18 cellular contexts compared by ENCODE assay signal in the genomic region with DNA sequence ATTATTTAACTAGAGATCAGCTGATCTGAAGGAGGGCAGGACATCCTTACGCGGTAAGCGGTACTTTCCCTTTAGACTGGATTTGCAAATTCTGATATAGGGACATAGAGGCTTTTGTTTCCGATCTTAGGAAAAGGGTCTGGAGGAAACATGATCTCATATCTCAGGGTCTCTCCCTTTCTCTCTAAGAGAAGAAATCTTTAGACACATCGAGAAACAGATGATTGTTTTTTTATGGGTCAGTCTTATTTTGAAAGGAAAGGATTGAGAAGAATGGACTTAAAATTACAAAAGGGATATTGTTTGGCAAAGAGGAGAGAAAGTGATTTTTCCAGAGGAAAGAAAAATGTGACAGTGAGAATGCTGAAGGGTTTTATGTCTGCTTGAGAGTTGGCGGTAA.
DNase-seq lines count a peak whose midpoint lies in the region; ATAC-seq and TF ChIP-seq lines count a peak whose summit lies in the region.
"Had no signal": no experiment of that assay in that cellular context is flagged by ENCODE, and none has a peak within 500 bp of the region (broad histone marks: within the 10 kb centered on the region; RNA-seq: fewer than 3 reads in every experiment).

No MANE protein-coding gene starts in this region.

- H3K4me2 ChIP-seq in GM23338 (no peak overlapping the region), skeletal muscle satellite cell (ENCODE audit: low read length) (peak overlapping the region; percentile 31)

- H3K36me3 ChIP-seq in GM23338 (ENCODE audit: insufficient read depth) (no peaks in the 10 kb centered on the region), skeletal muscle satellite cell (ENCODE audit: insufficient read depth, low read length) (no peaks in the 10 kb centered on the region)

- no peaks in the 10 kb centered on the region for H4K20me1 ChIP-seq in GM23338 (replicated peaks; ENCODE audit: insufficient read depth)

- H3K27ac Mint-ChIP-seq in GM23338 (no peak overlapping the region), mesothelial cell of epicardium (peak overlapping the region; percentile 41)

- ATAC-seq in GM23338 = no peak
- ATAC-seq: K562 had no signal

- no peaks in the 10 kb centered on the region for H3K79me2 ChIP-seq in GM23338 (replicated peaks; ENCODE audit: insufficient read depth)

- intact Hi-C loops in cardiac septum (cut with DNase I) = no loop called here

- in situ Hi-C loops in SK-MEL-5 (cut with HindIII; ENCODE audit: low pct_unique_long_range_greater_than_20kb, low sequenced_read_pairs) = no loop called here

- no peak for DNase-seq in GM23338 (ENCODE audit: low spot score)
- peak; percentile 73 for DNase-seq in SK-MEL-5 (ENCODE audit: low read depth, low spot score)
- DNase-seq in mesothelial cell of epicardium (ENCODE audit: low spot score in 2 of 2, unreplicated experiment in 2 of 2) = no peak
- no peak for DNase-seq in activated CD8-positive, alpha-beta memory T cell treated with anti-CD3 and anti-CD28 coated beads, Interleukin-2, amount 50 U/mL, for 48 hours
- no peak for DNase-seq in SHP77 treated with DMSO at 0.1 percent for 48 hours (lab: John Stamatoyannopoulos, UW)
- DNase-seq in cardiac septum (ENCODE audit: low spot score) = no peak
- DNase-seq: ACHN, AML-193, NCI-H1105 treated with DMSO at 0.1 percent for 48 hours, NCI-H1694 treated with DMSO at 0.1 percent for 48 hours, NCI-H2107, NCI-H226, NCI-H524 treated with DMSO at 0.1 percent for 48 hours, RPMI8226, SIG-M5 had no signal

- no peak overlapping the region for H3K27ac ChIP-seq in GM23338 (ENCODE audit: low read depth)

- peak overlapping the region; percentile 45; the same call in 1 of the 2 replicates for H2AFZ ChIP-seq in GM23338

- H3K9me3 ChIP-seq in skeletal muscle satellite cell (replicated peaks; ENCODE audit: low read length) = no peaks in the 10 kb centered on the region

- H3K4me3 Mint-ChIP-seq in GM23338 = no peak overlapping the region
- H3K4me3 Mint-ChIP-seq in mesothelial cell of epicardium = no peak overlapping the region
- H3K4me3 Mint-ChIP-seq: CD14-positive monocyte had no signal

- no peaks in the 10 kb centered on the region for H3F3A ChIP-seq in GM23338 (replicated peaks; ENCODE audit: low read depth)

- no peaks in the 10 kb centered on the region for H3K4me1 ChIP-seq in GM23338 (ENCODE audit: insufficient read depth)
- H3K4me1 ChIP-seq in skeletal muscle satellite cell (ENCODE audit: control insufficient read depth, insufficient read depth, low read length) = peaks cover 22% of the 10 kb centered on the region

- peak overlapping the region; percentile 43 for H3K9ac ChIP-seq in skeletal muscle satellite cell (ENCODE audit: low read depth, low read length)

- H3K27me3 ChIP-seq in GM23338 (ENCODE audit: insufficient read depth) (no peaks in the 10 kb centered on the region), skeletal muscle satellite cell (ENCODE audit: control insufficient read depth, insufficient read depth, low read length) (no peaks in the 10 kb centered on the region)

- H3K4me3 ChIP-seq in GM23338 (no peak overlapping the region), skeletal muscle satellite cell (ENCODE audit: low read length) (no peak overlapping the region)
- H3K4me3 ChIP-seq: K562 had no signal

- no peaks in the 10 kb centered on the region; the same call in 2 of the 3 replicates for H3K9me3 Mint-ChIP-seq in GM23338
- peaks cover 6% of the 10 kb centered on the region for H3K9me3 Mint-ChIP-seq in mesothelial cell of epicardium

- H3K36me3 Mint-ChIP-seq in GM23338 (ENCODE audit: low read depth) (no peaks in the 10 kb centered on the region), mesothelial cell of epicardium (no peaks in the 10 kb centered on the region)

- no peaks in the 10 kb centered on the region for H3K27me3 Mint-ChIP-seq in GM23338 (ENCODE audit: insufficient read depth, low read depth, poor library complexity)
- H3K27me3 Mint-ChIP-seq in mesothelial cell of epicardium (ENCODE audit: low read depth) = peaks cover 3% of the 10 kb centered on the region

- peaks cover 2% of the 10 kb centered on the region; the same call in 1 of the 3 replicates for H3K4me1 Mint-ChIP-seq in GM23338
- peaks cover 25% of the 10 kb centered on the region for H3K4me1 Mint-ChIP-seq in mesothelial cell of epicardium
- H3K4me1 Mint-ChIP-seq: CD14-positive monocyte had no signal

- no peaks in the 10 kb centered on the region; the same call in 1 of the 2 replicates for H3K9me2 ChIP-seq in GM23338 (ENCODE audit: insufficient read depth)

- TF ChIP-seq CTCF in GM23338 (conservative IDR thresholded peaks at IDR 0.05; ENCODE audit: low read depth in 2 of 2) = no peak
- TF ChIP-seq CTCF in mesothelial cell of epicardium (IDR thresholded peaks at IDR 0.05; ENCODE audit: unreplicated experiment) = no peak

TF ChIP-seq in GM23338, 12 proteins besides CTCF, POLR2A, EP300 and RAD21:
- TF ChIP-seq ZNF114 (CRISPR knock-in tag; IDR thresholded peaks at IDR 0.05) (no peak), REST (IDR thresholded peaks at IDR 0.05; ENCODE audit: unreplicated experiment) (no peak), CREB1 (CRISPR knock-in tag; IDR thresholded peaks at IDR 0.05; ENCODE audit: low read depth) (no peak), STAT1 (IDR thresholded peaks at IDR 0.05; ENCODE audit: unreplicated experiment) (no peak), ETS1 (IDR thresholded peaks at IDR 0.05) (no peak), ZNF331 (CRISPR knock-in tag; IDR thresholded peaks at IDR 0.05; ENCODE audit: low read depth) (no peak), EZH2 (IDR thresholded peaks at IDR 0.05; ENCODE audit: low read depth, unreplicated experiment) (no peak), NANOG (IDR thresholded peaks at IDR 0.05; ENCODE audit: borderline replicate concordance) (no peak), POLR2AphosphoS5 (IDR thresholded peaks at IDR 0.05; ENCODE audit: low read depth) (no peak), EZH2phosphoT487 (IDR thresholded peaks at IDR 0.05; ENCODE audit: unreplicated experiment) (no peak), JUNB (IDR thresholded peaks at IDR 0.05; ENCODE audit: unreplicated experiment) (no peak)
